Comparison of ENCODE assay signal across 8 cellular contexts in the genomic region with DNA sequence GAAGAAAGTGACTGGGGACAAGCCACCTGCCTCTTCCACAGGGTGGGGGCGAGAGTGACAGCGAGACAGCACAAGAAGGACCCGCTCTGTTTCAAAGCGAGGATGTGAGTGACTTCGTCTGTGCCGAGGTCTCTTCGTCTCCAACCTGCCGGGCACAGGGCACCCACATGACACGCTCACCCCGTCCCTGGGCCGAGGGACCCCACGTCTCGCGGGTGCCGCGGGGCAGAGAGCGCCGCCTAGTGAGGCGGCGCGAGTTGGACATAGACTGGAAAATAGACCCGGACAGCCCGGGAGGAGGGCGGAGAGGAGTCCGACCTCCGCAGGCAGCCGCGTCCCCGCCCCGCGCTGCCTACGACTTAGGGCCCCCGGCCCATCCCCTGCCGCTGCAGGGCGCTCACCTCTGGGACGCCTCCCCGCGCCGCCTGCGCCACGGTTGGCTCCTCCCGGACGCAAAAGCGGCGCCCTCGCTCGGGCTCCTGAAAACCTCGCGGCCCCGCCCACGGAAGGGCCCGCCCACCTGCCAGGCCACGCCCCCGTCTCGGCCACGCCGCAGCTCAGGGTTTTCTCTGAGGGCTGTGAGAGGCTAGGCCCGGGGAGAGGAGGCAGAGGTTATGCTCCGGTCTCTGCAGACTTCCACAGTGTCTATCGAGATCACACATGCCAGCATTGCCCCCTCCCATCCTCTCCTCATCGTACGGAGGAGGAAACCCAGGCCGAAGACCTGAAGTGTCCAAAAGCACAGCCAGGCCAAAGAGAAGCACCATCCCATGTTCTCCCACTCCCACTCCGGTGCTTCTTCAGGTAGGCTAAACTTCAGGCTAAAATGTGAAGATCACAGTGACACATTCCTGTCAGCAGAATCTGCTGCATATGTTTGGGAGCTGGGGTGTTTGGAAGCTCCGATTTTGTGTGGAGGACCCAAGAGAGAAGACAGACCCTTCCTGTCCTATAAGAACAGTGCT. TPM values are rescaled to one million over a fixed set of nuclear protein-coding genes. Genes with fewer than 3 reads are reported as not detected.
DNase-seq lines count a peak whose midpoint lies in the region; ATAC-seq and TF ChIP-seq lines count a peak whose summit lies in the region.

A gene with protein sequence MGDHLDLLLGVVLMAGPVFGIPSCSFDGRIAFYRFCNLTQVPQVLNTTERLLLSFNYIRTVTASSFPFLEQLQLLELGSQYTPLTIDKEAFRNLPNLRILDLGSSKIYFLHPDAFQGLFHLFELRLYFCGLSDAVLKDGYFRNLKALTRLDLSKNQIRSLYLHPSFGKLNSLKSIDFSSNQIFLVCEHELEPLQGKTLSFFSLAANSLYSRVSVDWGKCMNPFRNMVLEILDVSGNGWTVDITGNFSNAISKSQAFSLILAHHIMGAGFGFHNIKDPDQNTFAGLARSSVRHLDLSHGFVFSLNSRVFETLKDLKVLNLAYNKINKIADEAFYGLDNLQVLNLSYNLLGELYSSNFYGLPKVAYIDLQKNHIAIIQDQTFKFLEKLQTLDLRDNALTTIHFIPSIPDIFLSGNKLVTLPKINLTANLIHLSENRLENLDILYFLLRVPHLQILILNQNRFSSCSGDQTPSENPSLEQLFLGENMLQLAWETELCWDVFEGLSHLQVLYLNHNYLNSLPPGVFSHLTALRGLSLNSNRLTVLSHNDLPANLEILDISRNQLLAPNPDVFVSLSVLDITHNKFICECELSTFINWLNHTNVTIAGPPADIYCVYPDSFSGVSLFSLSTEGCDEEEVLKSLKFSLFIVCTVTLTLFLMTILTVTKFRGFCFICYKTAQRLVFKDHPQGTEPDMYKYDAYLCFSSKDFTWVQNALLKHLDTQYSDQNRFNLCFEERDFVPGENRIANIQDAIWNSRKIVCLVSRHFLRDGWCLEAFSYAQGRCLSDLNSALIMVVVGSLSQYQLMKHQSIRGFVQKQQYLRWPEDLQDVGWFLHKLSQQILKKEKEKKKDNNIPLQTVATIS (minus strand): TSS at position 454 of the 965 bp plus-strand sequence. CDS start 30,217 bp downstream, outside the sequence.

- ATAC-seq in GM19023 (IDR thresholded peaks at IDR 0.05; ENCODE audit: unreplicated experiment) = peak; percentile 75
- peak; percentile 89 for ATAC-seq in HG03196 (IDR thresholded peaks at IDR 0.05; ENCODE audit: unreplicated experiment)

- peak; percentile 16 to 49 for TF ChIP-seq RAD21 in liver (IDR thresholded peaks at IDR 0.05)

- peak within 1 kb of the TSS; percentile 56 for H3K4me3 ChIP-seq in AG10803 (ENCODE audit: low read length)
- peak within 1 kb of the TSS; percentile 78 for H3K4me3 ChIP-seq in coronary artery
- peak within 1 kb of the TSS; percentile 57 to 73 (median 62) for H3K4me3 ChIP-seq in liver (ENCODE audit: low read depth in 1 of 3, low read length in 3 of 3)

- peaks cover 0 to 4% (median 0%) of the 10 kb centered on the region in 4 donors for H3K9me3 ChIP-seq in liver (ENCODE audit: control insufficient read depth in 4 of 4, low read length in 3 of 4)

- H3K27me3 ChIP-seq in liver (ENCODE audit: control insufficient read depth in 4 of 4, insufficient read depth in 4 of 4, low read length in 3 of 4) = no peaks in the 10 kb centered on the region

- H3K27ac ChIP-seq in coronary artery (peak within 1 kb of the TSS; percentile 19 to 82), liver (ENCODE audit: low read depth in 1 of 2, low read length in 2 of 2) (peak within 1 kb of the TSS in 1 of 2 donors; percentile 33)

- peak within 1 kb of the TSS; percentile 14 to 29 for H3K9ac ChIP-seq in liver (ENCODE audit: low read depth in 1 of 2, low read length in 2 of 2)

- peak; percentile 54 for TF ChIP-seq CTCF in AG10803 (conservative IDR thresholded peaks at IDR 0.05; ENCODE audit: low read length)
- peak; percentile 71 for TF ChIP-seq CTCF in coronary artery (IDR thresholded peaks at IDR 0.05)
- peak; percentile 40 for TF ChIP-seq CTCF in liver (IDR thresholded peaks at IDR 0.05; ENCODE audit: low read depth, low read length, missing input control)

- H3K4me1 ChIP-seq in liver (ENCODE audit: control insufficient read depth in 4 of 4, insufficient read depth in 4 of 4, low read length in 3 of 4) = peaks cover 0 to 11% (median 4%) of the 10 kb centered on the region in 4 donors

- DNase-seq in AG10803 (ENCODE audit: low read depth) (peak; percentile 36), NCI-H345 (lab: John Stamatoyannopoulos, UW) (peak; percentile 85), coronary artery (ENCODE audit: low spot score) (peak; percentile 87)
- DNase-seq in activated CD4-positive, alpha-beta T cell treated with anti-CD3 and anti-CD28 coated beads for 48 hours = peak; percentile 92
- peak; percentile 89 for DNase-seq in stimulated activated CD4-positive, alpha-beta T cell treated with anti-CD3 and anti-CD28 coated beads, Interleukin-4, amount 100 ng/mL, for 24 hours

- no peaks in the 10 kb centered on the region for H3K36me3 ChIP-seq in liver (ENCODE audit: control insufficient read depth in 4 of 4, insufficient read depth in 3 of 4, low read depth in 1 of 4, low read length in 3 of 4)

- WGBS in liver = 10% methylated on average over 65 of the region's 65 CpGs

TF ChIP-seq in liver, 16 proteins besides CTCF, POLR2A, EP300 and RAD21:
- TF ChIP-seq, protein P1, sequence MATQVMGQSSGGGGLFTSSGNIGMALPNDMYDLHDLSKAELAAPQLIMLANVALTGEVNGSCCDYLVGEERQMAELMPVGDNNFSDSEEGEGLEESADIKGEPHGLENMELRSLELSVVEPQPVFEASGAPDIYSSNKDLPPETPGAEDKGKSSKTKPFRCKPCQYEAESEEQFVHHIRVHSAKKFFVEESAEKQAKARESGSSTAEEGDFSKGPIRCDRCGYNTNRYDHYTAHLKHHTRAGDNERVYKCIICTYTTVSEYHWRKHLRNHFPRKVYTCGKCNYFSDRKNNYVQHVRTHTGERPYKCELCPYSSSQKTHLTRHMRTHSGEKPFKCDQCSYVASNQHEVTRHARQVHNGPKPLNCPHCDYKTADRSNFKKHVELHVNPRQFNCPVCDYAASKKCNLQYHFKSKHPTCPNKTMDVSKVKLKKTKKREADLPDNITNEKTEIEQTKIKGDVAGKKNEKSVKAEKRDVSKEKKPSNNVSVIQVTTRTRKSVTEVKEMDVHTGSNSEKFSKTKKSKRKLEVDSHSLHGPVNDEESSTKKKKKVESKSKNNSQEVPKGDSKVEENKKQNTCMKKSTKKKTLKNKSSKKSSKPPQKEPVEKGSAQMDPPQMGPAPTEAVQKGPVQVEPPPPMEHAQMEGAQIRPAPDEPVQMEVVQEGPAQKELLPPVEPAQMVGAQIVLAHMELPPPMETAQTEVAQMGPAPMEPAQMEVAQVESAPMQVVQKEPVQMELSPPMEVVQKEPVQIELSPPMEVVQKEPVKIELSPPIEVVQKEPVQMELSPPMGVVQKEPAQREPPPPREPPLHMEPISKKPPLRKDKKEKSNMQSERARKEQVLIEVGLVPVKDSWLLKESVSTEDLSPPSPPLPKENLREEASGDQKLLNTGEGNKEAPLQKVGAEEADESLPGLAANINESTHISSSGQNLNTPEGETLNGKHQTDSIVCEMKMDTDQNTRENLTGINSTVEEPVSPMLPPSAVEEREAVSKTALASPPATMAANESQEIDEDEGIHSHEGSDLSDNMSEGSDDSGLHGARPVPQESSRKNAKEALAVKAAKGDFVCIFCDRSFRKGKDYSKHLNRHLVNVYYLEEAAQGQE (IDR thresholded peaks at IDR 0.05) = no peak
- TF ChIP-seq FOXA2 (IDR thresholded peaks at IDR 0.05) (no peak), SP1 (IDR thresholded peaks at IDR 0.05) (peak; percentile 22)

RNA-seq across cellular contexts. Expression of the gene that starts here (rescaled TPM):
- 1 to 10 TPM in 1 of 2 donors, under 1 TPM in 1; 0.93 to 2.4 TPM for total RNA-seq in liver
- polyA plus RNA-seq in liver = 1 to 10 TPM; 1.1 to 2.0 TPM

Comparison
In these comparisons a context has a peak if more than half of its experiments do, and no peak if none do; other contexts are left out.
1. DNase-seq: peak in every context shown above with its lines; median percentile 92 in activated CD4-positive, alpha-beta T cell treated with anti-CD3 and anti-CD28 coated beads for 48 hours; 89 in stimulated activated CD4-positive, alpha-beta T cell treated with anti-CD3 and anti-CD28 coated beads, Interleukin-4, amount 100 ng/mL, for 24 hours; 87 in coronary artery; 85 in NCI-H345; 36 in AG10803.